ENCODE assay signal across 1 cellular context in the genomic region with DNA sequence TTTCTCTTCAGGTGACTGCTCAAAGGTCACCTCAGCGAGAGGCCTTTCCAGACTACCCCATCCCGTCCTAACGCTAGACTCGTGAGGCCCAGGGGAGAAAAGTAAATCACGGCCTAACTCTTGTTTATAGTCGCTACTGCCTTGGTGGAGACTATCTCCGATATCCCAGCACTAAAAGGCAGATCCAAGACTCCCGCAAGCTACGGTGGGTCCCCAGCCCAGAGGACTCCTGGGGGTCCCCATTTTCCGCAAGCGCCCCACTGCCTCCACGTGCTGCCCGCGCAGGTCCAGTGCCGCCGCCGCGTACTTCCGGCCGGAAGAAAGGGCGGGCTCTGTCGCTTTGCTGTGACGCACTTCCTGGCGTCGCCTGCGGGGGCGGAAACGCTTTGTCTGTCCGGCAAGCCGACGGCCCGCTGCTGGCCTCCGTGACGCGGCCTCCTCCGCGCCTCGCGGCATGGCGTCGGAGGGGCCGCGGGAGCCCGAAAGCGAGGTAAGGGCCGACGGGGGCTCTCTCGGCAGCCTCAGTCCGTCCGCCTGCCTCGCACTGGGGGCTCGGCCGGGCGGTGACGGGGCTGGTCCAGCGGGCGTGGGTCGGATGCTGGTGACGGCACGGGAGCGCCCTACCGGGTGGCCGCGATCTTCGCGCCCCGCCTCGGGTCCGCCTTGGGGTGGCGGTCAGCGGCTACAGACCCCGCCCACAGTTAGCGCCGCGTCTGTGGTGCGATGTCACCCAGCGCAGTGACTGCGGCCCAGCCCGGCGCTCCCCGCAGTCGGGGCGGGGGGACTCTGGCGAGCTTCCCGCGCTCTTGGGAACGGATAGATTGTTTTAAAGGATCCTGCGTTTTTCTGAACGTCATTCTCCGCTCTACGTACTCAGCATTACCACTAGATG.
TF ChIP-seq lines count a peak whose summit lies in the region.

A gene with protein sequence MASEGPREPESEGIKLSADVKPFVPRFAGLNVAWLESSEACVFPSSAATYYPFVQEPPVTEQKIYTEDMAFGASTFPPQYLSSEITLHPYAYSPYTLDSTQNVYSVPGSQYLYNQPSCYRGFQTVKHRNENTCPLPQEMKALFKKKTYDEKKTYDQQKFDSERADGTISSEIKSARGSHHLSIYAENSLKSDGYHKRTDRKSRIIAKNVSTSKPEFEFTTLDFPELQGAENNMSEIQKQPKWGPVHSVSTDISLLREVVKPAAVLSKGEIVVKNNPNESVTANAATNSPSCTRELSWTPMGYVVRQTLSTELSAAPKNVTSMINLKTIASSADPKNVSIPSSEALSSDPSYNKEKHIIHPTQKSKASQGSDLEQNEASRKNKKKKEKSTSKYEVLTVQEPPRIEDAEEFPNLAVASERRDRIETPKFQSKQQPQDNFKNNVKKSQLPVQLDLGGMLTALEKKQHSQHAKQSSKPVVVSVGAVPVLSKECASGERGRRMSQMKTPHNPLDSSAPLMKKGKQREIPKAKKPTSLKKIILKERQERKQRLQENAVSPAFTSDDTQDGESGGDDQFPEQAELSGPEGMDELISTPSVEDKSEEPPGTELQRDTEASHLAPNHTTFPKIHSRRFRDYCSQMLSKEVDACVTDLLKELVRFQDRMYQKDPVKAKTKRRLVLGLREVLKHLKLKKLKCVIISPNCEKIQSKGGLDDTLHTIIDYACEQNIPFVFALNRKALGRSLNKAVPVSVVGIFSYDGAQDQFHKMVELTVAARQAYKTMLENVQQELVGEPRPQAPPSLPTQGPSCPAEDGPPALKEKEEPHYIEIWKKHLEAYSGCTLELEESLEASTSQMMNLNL (plus strand): TSS at position 378 of the 892 bp plus-strand sequence. CDS start 77 bp downstream, at position 455.

TF ChIP-seq in HEK293, 187 proteins besides CTCF, POLR2A, EP300 and RAD21 (continued from another document and continues in another):
- TF ChIP-seq ZNF16 (tag by site-specific recombination; IDR thresholded peaks at IDR 0.05; ENCODE audit: low read depth) (no peak), SETDB1 (IDR thresholded peaks at IDR 0.05; ENCODE audit: insufficient read length, low read length) (no peak), ZSCAN16 (tag by site-specific recombination; IDR thresholded peaks at IDR 0.05) (no peak), KLF1 (tag by site-specific recombination; IDR thresholded peaks at IDR 0.05) (peak; percentile 59), ZNF184 (tag by site-specific recombination; IDR thresholded peaks at IDR 0.05) (no peak), ZNF521 (tag by site-specific recombination; IDR thresholded peaks at IDR 0.05) (no peak), HOXA7 (CRISPR knock-in tag; IDR thresholded peaks at IDR 0.05; ENCODE audit: borderline replicate concordance) (no peak), PRDM1 (tag by site-specific recombination; IDR thresholded peaks at IDR 0.05) (no peak), ZNF112 (tag by site-specific recombination; IDR thresholded peaks at IDR 0.05) (no peak), SCRT1 (tag by site-specific recombination; IDR thresholded peaks at IDR 0.05; ENCODE audit: borderline replicate concordance) (no peak), ZNF311 (tag by site-specific recombination; IDR thresholded peaks at IDR 0.05; ENCODE audit: borderline replicate concordance) (no peak), ZNF239 (tag by site-specific recombination; IDR thresholded peaks at IDR 0.05) (no peak), ZNF132 (tag by site-specific recombination; IDR thresholded peaks at IDR 0.05; ENCODE audit: borderline replicate concordance) (no peak), ZNF292 (tag by site-specific recombination; IDR thresholded peaks at IDR 0.05; ENCODE audit: borderline replicate concordance, low read depth) (no peak), REPIN1 (tag by site-specific recombination; IDR thresholded peaks at IDR 0.05; ENCODE audit: low read depth) (no peak), OVOL3 (tag by site-specific recombination; IDR thresholded peaks at IDR 0.05) (0 out of 2 replicates have a peak, but pooled peaks have one; percentile 19), KLF7 (tag by site-specific recombination; IDR thresholded peaks at IDR 0.05; ENCODE audit: borderline replicate concordance) (peak; percentile 20; the same call in 1 of the 2 replicates), ZNF394 (tag by site-specific recombination; IDR thresholded peaks at IDR 0.05; ENCODE audit: borderline replicate concordance) (peak; percentile 13; the same call in 1 of the 2 replicates), ZNF174 (tag by site-specific recombination; IDR thresholded peaks at IDR 0.05) (no peak), ZFHX2 (tag by site-specific recombination; conservative IDR thresholded peaks at IDR 0.05) (peak; percentile 90), ZNF23 (tag by site-specific recombination; IDR thresholded peaks at IDR 0.05; ENCODE audit: borderline replicate concordance) (no peak), ZNF510 (tag by site-specific recombination; IDR thresholded peaks at IDR 0.05; ENCODE audit: insufficient replicate concordance) (no peak), ZNF664 (tag by site-specific recombination; IDR thresholded peaks at IDR 0.05) (no peak), ZNF433 (tag by site-specific recombination; IDR thresholded peaks at IDR 0.05; ENCODE audit: low read depth) (no peak), ZNF473 (tag by site-specific recombination; IDR thresholded peaks at IDR 0.05) (no peak), FEZF1 (tag by site-specific recombination; IDR thresholded peaks at IDR 0.05) (no peak), OSR2 (tag by site-specific recombination; IDR thresholded peaks at IDR 0.05) (no peak; the same call in 1 of the 2 replicates), ZNF214 (tag by site-specific recombination; IDR thresholded peaks at IDR 0.05; ENCODE audit: borderline replicate concordance) (no peak), ZFP3 (tag by site-specific recombination; IDR thresholded peaks at IDR 0.05; ENCODE audit: low read depth) (no peak), ZNF792 (tag by site-specific recombination; IDR thresholded peaks at IDR 0.05) (no peak)
- TF ChIP-seq, protein P1, sequence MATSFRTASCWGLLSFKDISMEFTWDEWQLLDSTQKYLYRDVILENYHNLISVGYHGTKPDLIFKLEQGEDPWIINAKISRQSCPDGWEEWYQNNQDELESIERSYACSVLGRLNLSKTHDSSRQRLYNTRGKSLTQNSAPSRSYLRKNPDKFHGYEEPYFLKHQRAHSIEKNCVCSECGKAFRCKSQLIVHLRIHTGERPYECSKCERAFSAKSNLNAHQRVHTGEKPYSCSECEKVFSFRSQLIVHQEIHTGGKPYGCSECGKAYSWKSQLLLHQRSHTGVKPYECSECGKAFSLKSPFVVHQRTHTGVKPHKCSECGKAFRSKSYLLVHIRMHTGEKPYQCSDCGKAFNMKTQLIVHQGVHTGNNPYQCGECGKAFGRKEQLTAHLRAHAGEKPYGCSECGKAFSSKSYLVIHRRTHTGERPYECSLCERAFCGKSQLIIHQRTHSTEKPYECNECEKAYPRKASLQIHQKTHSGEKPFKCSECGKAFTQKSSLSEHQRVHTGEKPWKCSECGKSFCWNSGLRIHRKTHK (tag by site-specific recombination; IDR thresholded peaks at IDR 0.05) = no peak
- TF ChIP-seq, protein P2, sequence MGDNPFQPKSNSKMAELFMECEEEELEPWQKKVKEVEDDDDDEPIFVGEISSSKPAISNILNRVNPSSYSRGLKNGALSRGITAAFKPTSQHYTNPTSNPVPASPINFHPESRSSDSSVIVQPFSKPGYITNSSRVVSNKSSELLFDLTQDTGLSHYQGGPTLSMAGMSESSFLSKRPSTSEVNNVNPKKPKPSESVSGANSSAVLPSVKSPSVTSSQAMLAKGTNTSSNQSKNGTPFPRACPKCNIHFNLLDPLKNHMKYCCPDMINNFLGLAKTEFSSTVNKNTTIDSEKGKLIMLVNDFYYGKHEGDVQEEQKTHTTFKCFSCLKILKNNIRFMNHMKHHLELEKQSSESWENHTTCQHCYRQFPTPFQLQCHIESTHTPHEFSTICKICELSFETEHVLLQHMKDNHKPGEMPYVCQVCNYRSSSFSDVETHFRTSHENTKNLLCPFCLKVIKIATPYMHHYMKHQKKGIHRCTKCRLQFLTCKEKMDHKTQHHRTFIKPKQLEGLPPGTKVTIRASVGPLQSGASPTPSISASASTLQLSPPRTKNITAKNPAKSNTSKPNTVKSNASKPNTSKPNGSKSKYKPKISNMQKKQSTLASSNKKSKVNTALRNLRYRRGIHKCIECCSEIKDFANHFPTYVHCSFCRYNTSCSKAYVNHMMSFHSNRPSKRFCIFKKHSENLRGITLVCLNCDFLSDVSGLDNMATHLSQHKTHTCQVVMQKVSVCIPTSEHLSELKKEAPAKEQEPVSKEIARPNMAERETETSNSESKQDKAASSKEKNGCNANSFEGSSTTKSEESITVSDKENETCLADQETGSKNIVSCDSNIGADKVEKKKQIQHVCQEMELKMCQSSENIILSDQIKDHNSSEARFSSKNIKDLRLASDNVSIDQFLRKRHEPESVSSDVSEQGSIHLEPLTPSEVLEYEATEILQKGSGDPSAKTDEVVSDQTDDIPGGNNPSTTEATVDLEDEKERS (tag by site-specific recombination; IDR thresholded peaks at IDR 0.05) = no peak
- TF ChIP-seq, protein P3, sequence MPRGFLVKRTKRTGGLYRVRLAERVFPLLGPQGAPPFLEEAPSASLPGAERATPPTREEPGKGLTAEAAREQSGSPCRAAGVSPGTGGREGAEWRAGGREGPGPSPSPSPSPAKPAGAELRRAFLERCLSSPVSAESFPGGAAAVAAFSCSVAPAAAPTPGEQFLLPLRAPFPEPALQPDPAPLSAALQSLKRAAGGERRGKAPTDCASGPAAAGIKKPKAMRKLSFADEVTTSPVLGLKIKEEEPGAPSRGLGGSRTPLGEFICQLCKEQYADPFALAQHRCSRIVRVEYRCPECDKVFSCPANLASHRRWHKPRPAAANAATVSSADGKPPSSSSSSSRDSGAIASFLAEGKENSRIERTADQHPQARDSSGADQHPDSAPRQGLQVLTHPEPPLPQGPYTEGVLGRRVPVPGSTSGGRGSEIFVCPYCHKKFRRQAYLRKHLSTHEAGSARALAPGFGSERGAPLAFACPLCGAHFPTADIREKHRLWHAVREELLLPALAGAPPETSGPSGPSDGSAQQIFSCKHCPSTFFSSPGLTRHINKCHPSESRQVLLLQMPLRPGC (tag by site-specific recombination; IDR thresholded peaks at IDR 0.05) = no peak; the same call in 1 of the 2 replicates
- TF ChIP-seq, protein P4, sequence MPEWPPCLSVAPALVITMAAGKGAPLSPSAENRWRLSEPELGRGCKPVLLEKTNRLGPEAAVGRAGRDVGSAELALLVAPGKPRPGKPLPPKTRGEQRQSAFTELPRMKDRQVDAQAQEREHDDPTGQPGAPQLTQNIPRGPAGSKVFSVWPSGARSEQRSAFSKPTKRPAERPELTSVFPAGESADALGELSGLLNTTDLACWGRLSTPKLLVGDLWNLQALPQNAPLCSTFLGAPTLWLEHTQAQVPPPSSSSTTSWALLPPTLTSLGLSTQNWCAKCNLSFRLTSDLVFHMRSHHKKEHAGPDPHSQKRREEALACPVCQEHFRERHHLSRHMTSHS (tag by site-specific recombination; IDR thresholded peaks at IDR 0.05) = no peak
- TF ChIP-seq, protein P5, sequence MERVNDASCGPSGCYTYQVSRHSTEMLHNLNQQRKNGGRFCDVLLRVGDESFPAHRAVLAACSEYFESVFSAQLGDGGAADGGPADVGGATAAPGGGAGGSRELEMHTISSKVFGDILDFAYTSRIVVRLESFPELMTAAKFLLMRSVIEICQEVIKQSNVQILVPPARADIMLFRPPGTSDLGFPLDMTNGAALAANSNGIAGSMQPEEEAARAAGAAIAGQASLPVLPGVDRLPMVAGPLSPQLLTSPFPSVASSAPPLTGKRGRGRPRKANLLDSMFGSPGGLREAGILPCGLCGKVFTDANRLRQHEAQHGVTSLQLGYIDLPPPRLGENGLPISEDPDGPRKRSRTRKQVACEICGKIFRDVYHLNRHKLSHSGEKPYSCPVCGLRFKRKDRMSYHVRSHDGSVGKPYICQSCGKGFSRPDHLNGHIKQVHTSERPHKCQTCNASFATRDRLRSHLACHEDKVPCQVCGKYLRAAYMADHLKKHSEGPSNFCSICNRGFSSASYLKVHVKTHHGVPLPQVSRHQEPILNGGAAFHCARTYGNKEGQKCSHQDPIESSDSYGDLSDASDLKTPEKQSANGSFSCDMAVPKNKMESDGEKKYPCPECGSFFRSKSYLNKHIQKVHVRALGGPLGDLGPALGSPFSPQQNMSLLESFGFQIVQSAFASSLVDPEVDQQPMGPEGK (tag by site-specific recombination; IDR thresholded peaks at IDR 0.05) = peak; percentile 84
- TF ChIP-seq, protein P6, sequence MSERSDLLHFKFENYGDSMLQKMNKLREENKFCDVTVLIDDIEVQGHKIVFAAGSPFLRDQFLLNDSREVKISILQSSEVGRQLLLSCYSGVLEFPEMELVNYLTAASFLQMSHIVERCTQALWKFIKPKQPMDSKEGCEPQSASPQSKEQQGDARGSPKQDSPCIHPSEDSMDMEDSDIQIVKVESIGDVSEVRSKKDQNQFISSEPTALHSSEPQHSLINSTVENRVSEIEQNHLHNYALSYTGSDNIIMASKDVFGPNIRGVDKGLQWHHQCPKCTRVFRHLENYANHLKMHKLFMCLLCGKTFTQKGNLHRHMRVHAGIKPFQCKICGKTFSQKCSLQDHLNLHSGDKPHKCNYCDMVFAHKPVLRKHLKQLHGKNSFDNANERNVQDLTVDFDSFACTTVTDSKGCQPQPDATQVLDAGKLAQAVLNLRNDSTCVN (tag by site-specific recombination; optimal IDR thresholded peaks at IDR 0.05) = peak; percentile 86
- TF ChIP-seq, protein P7, sequence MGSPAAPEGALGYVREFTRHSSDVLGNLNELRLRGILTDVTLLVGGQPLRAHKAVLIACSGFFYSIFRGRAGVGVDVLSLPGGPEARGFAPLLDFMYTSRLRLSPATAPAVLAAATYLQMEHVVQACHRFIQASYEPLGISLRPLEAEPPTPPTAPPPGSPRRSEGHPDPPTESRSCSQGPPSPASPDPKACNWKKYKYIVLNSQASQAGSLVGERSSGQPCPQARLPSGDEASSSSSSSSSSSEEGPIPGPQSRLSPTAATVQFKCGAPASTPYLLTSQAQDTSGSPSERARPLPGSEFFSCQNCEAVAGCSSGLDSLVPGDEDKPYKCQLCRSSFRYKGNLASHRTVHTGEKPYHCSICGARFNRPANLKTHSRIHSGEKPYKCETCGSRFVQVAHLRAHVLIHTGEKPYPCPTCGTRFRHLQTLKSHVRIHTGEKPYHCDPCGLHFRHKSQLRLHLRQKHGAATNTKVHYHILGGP (tag by site-specific recombination; IDR thresholded peaks at IDR 0.05) = no peak
- TF ChIP-seq, protein P8, sequence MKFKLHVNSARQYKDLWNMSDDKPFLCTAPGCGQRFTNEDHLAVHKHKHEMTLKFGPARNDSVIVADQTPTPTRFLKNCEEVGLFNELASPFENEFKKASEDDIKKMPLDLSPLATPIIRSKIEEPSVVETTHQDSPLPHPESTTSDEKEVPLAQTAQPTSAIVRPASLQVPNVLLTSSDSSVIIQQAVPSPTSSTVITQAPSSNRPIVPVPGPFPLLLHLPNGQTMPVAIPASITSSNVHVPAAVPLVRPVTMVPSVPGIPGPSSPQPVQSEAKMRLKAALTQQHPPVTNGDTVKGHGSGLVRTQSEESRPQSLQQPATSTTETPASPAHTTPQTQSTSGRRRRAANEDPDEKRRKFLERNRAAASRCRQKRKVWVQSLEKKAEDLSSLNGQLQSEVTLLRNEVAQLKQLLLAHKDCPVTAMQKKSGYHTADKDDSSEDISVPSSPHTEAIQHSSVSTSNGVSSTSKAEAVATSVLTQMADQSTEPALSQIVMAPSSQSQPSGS (tag by site-specific recombination; IDR thresholded peaks at IDR 0.05; ENCODE audit: low read depth) = no peak; the same call in 1 of the 2 replicates
- TF ChIP-seq, protein P9, sequence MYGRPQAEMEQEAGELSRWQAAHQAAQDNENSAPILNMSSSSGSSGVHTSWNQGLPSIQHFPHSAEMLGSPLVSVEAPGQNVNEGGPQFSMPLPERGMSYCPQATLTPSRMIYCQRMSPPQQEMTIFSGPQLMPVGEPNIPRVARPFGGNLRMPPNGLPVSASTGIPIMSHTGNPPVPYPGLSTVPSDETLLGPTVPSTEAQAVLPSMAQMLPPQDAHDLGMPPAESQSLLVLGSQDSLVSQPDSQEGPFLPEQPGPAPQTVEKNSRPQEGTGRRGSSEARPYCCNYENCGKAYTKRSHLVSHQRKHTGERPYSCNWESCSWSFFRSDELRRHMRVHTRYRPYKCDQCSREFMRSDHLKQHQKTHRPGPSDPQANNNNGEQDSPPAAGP (tag by site-specific recombination; IDR thresholded peaks at IDR 0.05) = 0 out of 2 replicates have a peak, but pooled peaks have one; percentile 59
